In the genomic region with DNA sequence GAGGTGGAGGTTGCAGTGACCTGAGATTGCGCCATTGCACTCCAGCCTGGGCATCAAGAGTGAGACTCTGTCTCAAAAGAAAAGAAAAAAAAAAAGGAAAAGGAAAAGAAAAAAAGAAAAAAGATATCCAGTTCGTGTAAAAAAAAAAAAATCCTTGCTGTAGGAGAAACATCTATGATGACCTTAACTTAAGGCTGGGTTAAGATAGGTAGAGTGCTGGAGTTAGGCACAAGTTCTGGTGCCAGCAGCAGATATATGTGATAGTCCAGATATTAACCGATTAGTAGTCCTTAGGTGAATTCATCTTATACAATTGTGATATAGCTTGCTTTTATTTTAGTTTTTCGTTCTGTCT, we compare ENCODE assay signal across 15 cellular contexts. TPM values are rescaled to one million over a fixed set of nuclear protein-coding genes. Genes with fewer than 3 reads are reported as not detected.
A peak's percentile ranks its signal among the peaks of the same experiment; 100 is the strongest.
DNase-seq lines count a peak whose midpoint lies in the region; ATAC-seq and TF ChIP-seq lines count a peak whose summit lies in the region.
"Had no signal": no experiment of that assay in that cellular context is flagged by ENCODE, and none has a peak within 500 bp of the region (broad histone marks: within the 10 kb centered on the region; RNA-seq: fewer than 3 reads in every experiment).

No MANE protein-coding gene starts in this region.

- peaks cover 77% of the 10 kb centered on the region for H3K79me2 ChIP-seq in DND-41 (ENCODE audit: insufficient read depth, low read length)

- peaks cover 53% of the 10 kb centered on the region; the same call in 1 of the 2 replicates for H4K20me1 ChIP-seq in DND-41 (ENCODE audit: insufficient read depth, low read length)

- no peaks in the 10 kb centered on the region for H3K27me3 Mint-ChIP-seq in activated T-cell treated with anti-CD3 and anti-CD28 coated beads, Interleukin-2, amount 50 U/mL, for 72 hours (ENCODE audit: low read depth)
- no peaks in the 10 kb centered on the region for H3K27me3 Mint-ChIP-seq in activated T-helper 17 cell treated with anti-CD3 and anti-CD28 coated beads, Interleukin-2, amount 50 U/mL, for 72 hours
- no peaks in the 10 kb centered on the region for H3K27me3 Mint-ChIP-seq in stimulated activated memory B cell treated with anti-CD40 and anti-IgM and Interleukin-4, amounts not matched to agents 10 μg/mL and 1 μg/mL and 100 μg/mL, for 72 hours
- H3K27me3 Mint-ChIP-seq: progenitor cell of endocrine pancreas had no signal

- H3K4me2 ChIP-seq in DND-41 (ENCODE audit: insufficient read depth, low read length), result no peak overlapping the region

- H3K9me3 ChIP-seq in DND-41 (ENCODE audit: insufficient read depth, low read length, severe bottlenecking), result no peaks in the 10 kb centered on the region
- H3K9me3 ChIP-seq: esophagus squamous epithelium had no signal

- TF ChIP-seq CTCF in DND-41 (IDR thresholded peaks at IDR 0.05; ENCODE audit: borderline replicate concordance, extremely low read depth, low read length, poor library complexity, severe bottlenecking), result no peak

- H3K4me3 Mint-ChIP-seq in activated T-cell treated with anti-CD3 and anti-CD28 coated beads, Interleukin-2, amount 50 U/mL, for 72 hours, result peak overlapping the region in 1 of 2 donors; percentile 15
- H3K4me3 Mint-ChIP-seq in activated T-helper 17 cell treated with anti-CD3 and anti-CD28 coated beads, Interleukin-2, amount 50 U/mL, for 72 hours, result no peak overlapping the region
- H3K4me3 Mint-ChIP-seq in stimulated activated memory B cell treated with anti-CD40 and anti-IgM and Interleukin-4, amounts not matched to agents 10 μg/mL and 1 μg/mL and 100 μg/mL, for 72 hours, result no peak overlapping the region

- H3K36me3 ChIP-seq in DND-41 (ENCODE audit: insufficient read depth, low read length), result peaks cover 95% of the 10 kb centered on the region

- no peaks in the 10 kb centered on the region for H3K27me3 ChIP-seq in DND-41 (ENCODE audit: insufficient read depth, low read length, poor library complexity)
- H3K27me3 ChIP-seq: esophagus squamous epithelium had no signal

- no peaks in the 10 kb centered on the region for H3K9me3 Mint-ChIP-seq in activated T-cell treated with anti-CD3 and anti-CD28 coated beads, Interleukin-2, amount 50 U/mL, for 72 hours
- H3K9me3 Mint-ChIP-seq in activated T-helper 17 cell treated with anti-CD3 and anti-CD28 coated beads, Interleukin-2, amount 50 U/mL, for 72 hours, result no peaks in the 10 kb centered on the region
- no peaks in the 10 kb centered on the region for H3K9me3 Mint-ChIP-seq in stimulated activated memory B cell treated with anti-CD40 and anti-IgM and Interleukin-4, amounts not matched to agents 10 μg/mL and 1 μg/mL and 100 μg/mL, for 72 hours
- H3K9me3 Mint-ChIP-seq: activated T-helper 2 cell treated with anti-CD3 and anti-CD28 coated beads, Interferon-gamma antibody, Interleukin-2, Interleukin-4, amounts not matched to agents 10 μg/mL and 5 μg/mL and 100 μg/mL, durations not matched to agents 14 hours and 24 hours and 36 hours had no signal

- peak; percentile 14 to 35 for ATAC-seq in activated T-cell treated with anti-CD3 and anti-CD28 coated beads, Interleukin-2, amount 50 U/mL, for 72 hours (replicated peaks in 1 of 2)
- ATAC-seq in DND-41 (ENCODE audit: insufficient read depth, low read depth), result peak; percentile 27; the same call in 1 of the 3 replicates
- ATAC-seq in activated T-helper 17 cell treated with anti-CD3 and anti-CD28 coated beads, Interleukin-2, amount 50 U/mL, for 72 hours (replicated peaks), result no peak
- ATAC-seq in stimulated activated memory B cell treated with anti-CD40 and anti-IgM and Interleukin-4, amounts not matched to agents 10 μg/mL and 1 μg/mL and 100 μg/mL, for 72 hours, result peak; percentile 27

- H3K27ac ChIP-seq in DND-41 (ENCODE audit: low read length), result no peak overlapping the region
- H3K27ac ChIP-seq: esophagus squamous epithelium, GM23248, RWPE1, skin epidermis had no signal

- no peaks in the 10 kb centered on the region for H3K4me1 ChIP-seq in DND-41 (ENCODE audit: insufficient read depth, low read length)

- no peak for DNase-seq in activated T-cell treated with anti-CD3 and anti-CD28 coated beads, Interleukin-2, amount 50 U/mL, for 72 hours
- DNase-seq in activated T-cell treated with anti-CD3 and anti-CD28 coated beads for 4 hours, result no peak
- DNase-seq in DND-41, result no peak
- no peak for DNase-seq in COR-L47 (lab: John Stamatoyannopoulos, UW)
- no peak for DNase-seq in NCI-H1436 (lab: John Stamatoyannopoulos, UW)
- no peak for DNase-seq in superior temporal gyrus (ENCODE audit: extremely low spot score)
- DNase-seq: aorta, esophagus squamous epithelium had no signal

- no peak overlapping the region for H3K9ac ChIP-seq in DND-41 (ENCODE audit: low read depth, low read length)
- H3K9ac ChIP-seq: GM23248 had no signal

- peaks cover 53% of the 10 kb centered on the region for H3K4me1 Mint-ChIP-seq in activated T-cell treated with anti-CD3 and anti-CD28 coated beads, Interleukin-2, amount 50 U/mL, for 72 hours (ENCODE audit: low read depth)
- peaks cover 13% of the 10 kb centered on the region for H3K4me1 Mint-ChIP-seq in activated T-helper 17 cell treated with anti-CD3 and anti-CD28 coated beads, Interleukin-2, amount 50 U/mL, for 72 hours
- H3K4me1 Mint-ChIP-seq in stimulated activated memory B cell treated with anti-CD40 and anti-IgM and Interleukin-4, amounts not matched to agents 10 μg/mL and 1 μg/mL and 100 μg/mL, for 72 hours, result peaks cover 19% of the 10 kb centered on the region

- peaks cover 15 to 45% of the 10 kb centered on the region in 2 donors for H3K36me3 Mint-ChIP-seq in activated T-cell treated with anti-CD3 and anti-CD28 coated beads, Interleukin-2, amount 50 U/mL, for 72 hours (ENCODE audit: insufficient read depth in 2 of 2)
- H3K36me3 Mint-ChIP-seq in activated T-helper 17 cell treated with anti-CD3 and anti-CD28 coated beads, Interleukin-2, amount 50 U/mL, for 72 hours (ENCODE audit: low read depth), result peaks cover 97% of the 10 kb centered on the region
- peaks cover 65% of the 10 kb centered on the region for H3K36me3 Mint-ChIP-seq in stimulated activated memory B cell treated with anti-CD40 and anti-IgM and Interleukin-4, amounts not matched to agents 10 μg/mL and 1 μg/mL and 100 μg/mL, for 72 hours

- peak overlapping the region; percentile 54 for H3K27ac Mint-ChIP-seq in activated T-cell treated with anti-CD3 and anti-CD28 coated beads, Interleukin-2, amount 50 U/mL, for 72 hours
- peak overlapping the region; percentile 31 for H3K27ac Mint-ChIP-seq in activated T-helper 17 cell treated with anti-CD3 and anti-CD28 coated beads, Interleukin-2, amount 50 U/mL, for 72 hours
- no peak overlapping the region for H3K27ac Mint-ChIP-seq in stimulated activated memory B cell treated with anti-CD40 and anti-IgM and Interleukin-4, amounts not matched to agents 10 μg/mL and 1 μg/mL and 100 μg/mL, for 72 hours
- H3K27ac Mint-ChIP-seq: progenitor cell of endocrine pancreas had no signal

- no peak overlapping the region for H3K4me3 ChIP-seq in DND-41 (ENCODE audit: low read depth in 1 of 2, low read length in 2 of 2)
- H3K4me3 ChIP-seq: esophagus squamous epithelium, GM23248, skin epidermis had no signal

- no peak overlapping the region for H2AFZ ChIP-seq in DND-41 (ENCODE audit: low read depth, low read length)
- H2AFZ ChIP-seq: GM23248 had no signal

RNA-seq across cellular contexts. Expression of a gene that starts 17.2 kb away (rescaled TPM):
- 100 to 1,000 TPM; 131 to 134 TPM for total RNA-seq in activated T-cell treated with anti-CD3 and anti-CD28 coated beads, Interleukin-2, amount 50 U/mL, for 72 hours
- total RNA-seq in activated T-helper 17 cell treated with anti-CD3 and anti-CD28 coated beads, Interleukin-2, amount 50 U/mL, for 72 hours, result 100 to 1,000 TPM; 108 to 161 TPM

RNA-seq across cellular contexts. Expression of a gene that starts 25.3 kb away (rescaled TPM):
- total RNA-seq in activated T-cell treated with anti-CD3 and anti-CD28 coated beads, Interleukin-2, amount 50 U/mL, for 72 hours, result 10 to 100 TPM; 22.5 to 24.6 TPM
- 10 to 100 TPM in 1 of 2 donors, 1 to 10 TPM in 1; 3.6 to 13.0 TPM for total RNA-seq in activated T-helper 17 cell treated with anti-CD3 and anti-CD28 coated beads, Interleukin-2, amount 50 U/mL, for 72 hours
